Comparison of ENCODE assay signal across 22 cellular contexts in the genomic region with DNA sequence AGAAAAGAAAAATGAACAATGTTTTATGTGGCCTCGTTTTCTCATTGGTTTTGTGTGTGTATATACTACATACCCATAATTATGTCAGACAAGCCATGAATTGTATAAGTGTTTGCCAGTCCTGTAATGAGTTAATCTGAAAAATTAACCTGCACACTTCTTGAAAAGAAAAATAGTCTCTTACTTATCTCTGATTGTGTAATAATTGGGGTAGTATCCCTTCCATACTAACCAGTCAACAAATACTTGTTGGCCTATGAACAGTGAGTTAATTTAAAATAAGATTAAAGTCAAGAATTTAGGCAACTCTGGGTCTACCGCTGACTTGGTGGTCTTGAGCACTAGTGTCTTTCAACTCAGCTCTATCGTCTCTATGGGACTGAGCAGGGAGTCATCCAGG.
"Had no signal": no experiment of that assay in that cellular context is flagged by ENCODE, and none has a peak within 500 bp of the region (broad histone marks: within the 10 kb centered on the region; RNA-seq: fewer than 3 reads in every experiment).

No MANE protein-coding gene starts in this region.

- DNase-seq: cortex of kidney; effector memory CD8-positive, alpha-beta T cell; gastrocnemius medialis; head of caudate nucleus; left ventricle myocardium superior; lower lobe of right lung; naive thymus-derived CD8-positive, alpha-beta T cell; nephron progenitor cell; nucleus accumbens; psoas muscle; right cardiac atrium; stimulated activated CD4-positive, alpha-beta T cell treated with anti-CD3 and anti-CD28 coated beads, Interleukin-15, amount 100 ng/mL, for 24 hours; stimulated activated CD4-positive, alpha-beta T cell treated with anti-CD3 and anti-CD28 coated beads, Interleukin-2, amount 100 ng/mL, for 48 hours; stimulated activated naive B cell treated with anti-CD40 and anti-IgM and Interleukin-4, amounts not matched to agents 10 μg/mL and 1 μg/mL and 100 μg/mL, for 72 hours; transverse colon; upper lobe of right lung; uterus had no signal

- ATAC-seq: effector memory CD8-positive, alpha-beta T cell; gastrocnemius medialis; left ventricle myocardium superior; lower lobe of right lung; naive thymus-derived CD8-positive, alpha-beta T cell; psoas muscle; right cardiac atrium; stimulated activated naive B cell treated with anti-CD40 and anti-IgM and Interleukin-4, amounts not matched to agents 10 μg/mL and 1 μg/mL and 100 μg/mL, for 72 hours; upper lobe of right lung had no signal

- H3K9me3 Mint-ChIP-seq: effector memory CD8-positive, alpha-beta T cell; naive thymus-derived CD8-positive, alpha-beta T cell; nephron progenitor cell; stimulated activated naive B cell treated with anti-CD40 and anti-IgM and Interleukin-4, amounts not matched to agents 10 μg/mL and 1 μg/mL and 100 μg/mL, for 72 hours; stimulated activated naive CD8-positive, alpha-beta T cell treated with anti-CD3 and anti-CD28 coated beads, Interleukin-15, Interleukin-2, amounts not matched to agents 100 ng/mL and 50 ng/mL, for 24 hours had no signal

- H3K36me3 ChIP-seq: gastrocnemius medialis, lower lobe of right lung, transverse colon, upper lobe of right lung, uterus had no signal

- H3K4me3 ChIP-seq: gastrocnemius medialis, lower lobe of right lung, psoas muscle, skin epidermis, thoracic aorta, transverse colon, upper lobe of right lung, uterus had no signal

- H3K4me3 Mint-ChIP-seq: effector memory CD8-positive, alpha-beta T cell; naive thymus-derived CD8-positive, alpha-beta T cell; nephron progenitor cell; stimulated activated naive B cell treated with anti-CD40 and anti-IgM and Interleukin-4, amounts not matched to agents 10 μg/mL and 1 μg/mL and 100 μg/mL, for 72 hours; stimulated activated naive CD8-positive, alpha-beta T cell treated with anti-CD3 and anti-CD28 coated beads, Interleukin-15, Interleukin-2, amounts not matched to agents 100 ng/mL and 50 ng/mL, for 24 hours had no signal

- H3K27ac Mint-ChIP-seq: effector memory CD8-positive, alpha-beta T cell; nephron progenitor cell; stimulated activated naive B cell treated with anti-CD40 and anti-IgM and Interleukin-4, amounts not matched to agents 10 μg/mL and 1 μg/mL and 100 μg/mL, for 72 hours; stimulated activated naive CD8-positive, alpha-beta T cell treated with anti-CD3 and anti-CD28 coated beads, Interleukin-15, Interleukin-2, amounts not matched to agents 100 ng/mL and 50 ng/mL, for 24 hours had no signal

- FAIRE-seq: endometrium, keratinocyte had no signal

- H3K27me3 ChIP-seq: gastrocnemius medialis, transverse colon, upper lobe of right lung, uterus had no signal

- H3K9me3 ChIP-seq: gastrocnemius medialis, lower lobe of right lung, psoas muscle, thoracic aorta, transverse colon, upper lobe of right lung, uterus had no signal

- H3K27me3 Mint-ChIP-seq: effector memory CD8-positive, alpha-beta T cell; naive thymus-derived CD8-positive, alpha-beta T cell; stimulated activated naive B cell treated with anti-CD40 and anti-IgM and Interleukin-4, amounts not matched to agents 10 μg/mL and 1 μg/mL and 100 μg/mL, for 72 hours; stimulated activated naive CD8-positive, alpha-beta T cell treated with anti-CD3 and anti-CD28 coated beads, Interleukin-15, Interleukin-2, amounts not matched to agents 100 ng/mL and 50 ng/mL, for 24 hours had no signal

- H3K4me1 ChIP-seq: uterus had no signal

- H3K27ac ChIP-seq: lower lobe of right lung, psoas muscle, thoracic aorta, transverse colon, upper lobe of right lung, uterus had no signal
